ENCODE assay signal across 8 cellular contexts in genomic region chr7:95772298-95772770, GRCh38. TPM values are rescaled to one million over a fixed set of nuclear protein-coding genes. Genes with fewer than 3 reads are reported as not detected.
DNase-seq lines count a peak whose midpoint lies in the region; ATAC-seq, FAIRE-seq and TF ChIP-seq lines count a peak whose summit lies in the region.
"Had no signal": no experiment of that assay in that cellular context is flagged by ENCODE, and none has a peak within 500 bp of the region (broad histone marks: within the 10 kb centered on the region; RNA-seq: fewer than 3 reads in every experiment).

DYNC1I1 (plus strand) TSS chr7:95772554; CDS start chr7:95804730, 32,176 bp downstream.

- TF ChIP-seq POLR2A in GM12892 (IDR thresholded peaks at IDR 0.05; ENCODE audit: low read depth, low read length) (no peak), HCT116 (IDR thresholded peaks at IDR 0.05; ENCODE audit: borderline replicate concordance, extremely low read depth, insufficient read depth, insufficient read length) (no peak)

- H3K79me2 ChIP-seq in HCT116 (ENCODE audit: insufficient read depth, low read length) (no peaks in the 10 kb centered on the region), Loucy (ENCODE audit: insufficient read depth, low read length) (no peaks in the 10 kb centered on the region)

- no TSS peak for BruUV-seq in HCT116 (replicated peaks; lab: Mats Ljungman, UMichigan)

- H2AFZ ChIP-seq in HCT116 (ENCODE audit: low read depth, low read length, poor library complexity, severe bottlenecking): no peak within 1 kb of the TSS
- no peak within 1 kb of the TSS; the same call in 1 of the 2 replicates for H2AFZ ChIP-seq in Loucy (ENCODE audit: low read length)

- CTCF ChIA-PET in HCT116 (lab: Charles Lee): no interaction called here

- no peak for TF ChIP-seq RAD21 in HCT116 (IDR thresholded peaks at IDR 0.05; ENCODE audit: low read depth)

- no peak for TF ChIP-seq CTCF in HCT116 (IDR thresholded peaks at IDR 0.05 in 2 of 3, conservative IDR thresholded peaks at IDR 0.05 in 1 of 3; ENCODE audit: borderline replicate concordance in 1 of 3, insufficient read depth in 1 of 3, low read depth in 2 of 3, low read length in 2 of 3)
- TF ChIP-seq CTCF in Loucy (conservative IDR thresholded peaks at IDR 0.05; ENCODE audit: low read length): no peak
- TF ChIP-seq CTCF in choroid plexus epithelial cell (conservative IDR thresholded peaks at IDR 0.05; ENCODE audit: low read depth, low read length): no peak

- H3K4me2 ChIP-seq in HCT116 (ENCODE audit: low read length) (peak within 1 kb of the TSS; percentile 72), Loucy (ENCODE audit: low read depth, low read length, poor library complexity, severe bottlenecking) (peak within 1 kb of the TSS; percentile 40)

- H3K4me1 ChIP-seq in HCT116 (ENCODE audit: control insufficient read depth in 1 of 2, insufficient read depth in 2 of 2, low read length in 2 of 2): no peaks in the 10 kb centered on the region
- H3K4me1 ChIP-seq in Loucy (ENCODE audit: insufficient read depth, low read length, poor library complexity, severe bottlenecking): no peaks in the 10 kb centered on the region

- H3K9me2 ChIP-seq in HCT116 (ENCODE audit: insufficient read depth) (no peaks in the 10 kb centered on the region), Loucy (replicated peaks; ENCODE audit: low read depth, low read length) (no peaks in the 10 kb centered on the region)

- POLR2A ChIA-PET in HCT116 (lab: Charles Lee): no interaction called here

- H3K4me3 ChIP-seq in HCT116 (replicated peaks in 1 of 2; ENCODE audit: low read depth in 1 of 2, low read length in 2 of 2): peak within 1 kb of the TSS; percentile 26 to 51
- peak within 1 kb of the TSS; percentile 54 for H3K4me3 ChIP-seq in Loucy (ENCODE audit: low read length, poor library complexity, severe bottlenecking)
- peak within 1 kb of the TSS; percentile 82 for H3K4me3 ChIP-seq in SK-N-MC
- H3K4me3 ChIP-seq in choroid plexus epithelial cell (ENCODE audit: low read depth, low read length): peak within 1 kb of the TSS; percentile 64

- no peaks in the 10 kb centered on the region for H3K9me3 ChIP-seq in HCT116 (ENCODE audit: control insufficient read depth in 1 of 2, insufficient read depth in 1 of 2, low read depth in 1 of 2, low read length in 2 of 2)
- no peaks in the 10 kb centered on the region for H3K9me3 ChIP-seq in Loucy (ENCODE audit: insufficient read depth, low read depth, low read length)
- no peaks in the 10 kb centered on the region for H3K9me3 ChIP-seq in SK-N-MC (ENCODE audit: low read depth, low read length)
- H3K9me3 ChIP-seq: neutrophil had no signal

- peak; percentile 89 for ATAC-seq in HCT116

- H3K9ac ChIP-seq in HCT116 (ENCODE audit: low read length): no peak within 1 kb of the TSS
- no peak within 1 kb of the TSS for H3K9ac ChIP-seq in Loucy (ENCODE audit: low read depth, low read length, poor library complexity, severe bottlenecking)
- no peak within 1 kb of the TSS for H3K9ac ChIP-seq in SK-N-MC (ENCODE audit: insufficient read length)

- H3K36me3 ChIP-seq in HCT116 (ENCODE audit: control insufficient read depth in 1 of 2, insufficient read depth in 2 of 2, low read length in 2 of 2) (no peaks in the 10 kb centered on the region; a peak in 1 of 4 replicates), Loucy (ENCODE audit: insufficient read depth, low read length) (no peaks in the 10 kb centered on the region), SK-N-MC (ENCODE audit: insufficient read depth, low read length) (no peaks in the 10 kb centered on the region)
- H3K36me3 ChIP-seq: neutrophil had no signal

- H3K27me3 ChIP-seq in HCT116 (ENCODE audit: insufficient read depth, low read length) (no peaks in the 10 kb centered on the region), Loucy (ENCODE audit: insufficient read depth, low read length, poor library complexity, severe bottlenecking) (no peaks in the 10 kb centered on the region)

- H4K20me1 ChIP-seq in HCT116 (ENCODE audit: insufficient read depth): no peaks in the 10 kb centered on the region
- no peaks in the 10 kb centered on the region for H4K20me1 ChIP-seq in Loucy (ENCODE audit: insufficient read depth, low read length, poor library complexity, severe bottlenecking)

- FAIRE-seq in GM12892 (lab: Jason Lieb, UNC): no peak

- H3F3A ChIP-seq in Loucy (ENCODE audit: low read depth): no peaks in the 10 kb centered on the region

- RAD21 ChIA-PET in HCT116 (lab: Charles Lee; ENCODE audit: low non-redundant PET in 1 of 2, low total read pairs in 2 of 2, uncharacterized antibody in 2 of 2, unreplicated experiment in 2 of 2): no interaction called here

- DNase-seq in GM12892 (ENCODE audit: insufficient read length): peak; percentile 33
- no peak for DNase-seq in HCT116 (ENCODE audit: low read depth, low spot score)
- DNase-seq in SK-N-MC (ENCODE audit: low read depth, low spot score): no peak
- DNase-seq in choroid plexus epithelial cell (ENCODE audit: low read depth): peak; percentile 66
- peak; percentile 74 for DNase-seq in kidney tubule cell (ENCODE audit: low spot score)
- peak; percentile 59 for DNase-seq in stimulated activated CD4-positive, alpha-beta T cell treated with anti-CD3 and anti-CD28 coated beads, Interleukin-15, amount 100 ng/mL, for 24 hours

- intact Hi-C loops in HCT116 (cut with micrococcal nuclease): no loop called here

- H3K27ac ChIP-seq in HCT116 (ENCODE audit: low read depth, low read length): no peak within 1 kb of the TSS
- no peak within 1 kb of the TSS for H3K27ac ChIP-seq in SK-N-MC
- H3K27ac ChIP-seq: neutrophil had no signal

TF ChIP-seq in HCT116, 20 proteins besides CTCF, POLR2A, EP300 and RAD21:
- TF ChIP-seq REST (IDR thresholded peaks at IDR 0.05; ENCODE audit: low read depth) (no peak), ZNF274 (IDR thresholded peaks at IDR 0.05; ENCODE audit: low read depth, low read length) (no peak), EZH2phosphoT487 (IDR thresholded peaks at IDR 0.05; ENCODE audit: borderline replicate concordance) (no peak), FOSL1 (IDR thresholded peaks at IDR 0.05; ENCODE audit: low read depth) (no peak)

RNA-seq across cellular contexts. Expression of gene DYNC1I1, which starts in this region (rescaled TPM):
- not detected for polyA plus RNA-seq in GM12892 (2012; ENCODE audit: missing spikeins)
- total RNA-seq in HCT116 (2021; ENCODE audit: unreplicated experiment): not detected
- polyA plus RNA-seq in HCT116 (2012): 0.04 and 0.08 TPM in 2 replicates

Comparison
In these comparisons a context has a peak if more than half of its experiments do, and no peak if none do; other contexts are left out.
1. Peak in ATAC-seq, H3K4me3 ChIP-seq and H3K4me2 ChIP-seq in HCT116; RNA of the gene not detected or under 1 TPM.
2. DNase-seq: peak in GM12892 (single experiment), choroid plexus epithelial cell (single experiment), kidney tubule cell (single experiment) and stimulated activated CD4-positive, alpha-beta T cell treated with anti-CD3 and anti-CD28 coated beads, Interleukin-15, amount 100 ng/mL, for 24 hours (single experiment); none in HCT116 (single experiment) and SK-N-MC (single experiment).
3. Peak in every context shown above with its lines, with median percentiles within 50 percentile points of each other: H3K4me3 ChIP-seq.